16 cellular contexts compared by ENCODE assay signal in the genomic region with DNA sequence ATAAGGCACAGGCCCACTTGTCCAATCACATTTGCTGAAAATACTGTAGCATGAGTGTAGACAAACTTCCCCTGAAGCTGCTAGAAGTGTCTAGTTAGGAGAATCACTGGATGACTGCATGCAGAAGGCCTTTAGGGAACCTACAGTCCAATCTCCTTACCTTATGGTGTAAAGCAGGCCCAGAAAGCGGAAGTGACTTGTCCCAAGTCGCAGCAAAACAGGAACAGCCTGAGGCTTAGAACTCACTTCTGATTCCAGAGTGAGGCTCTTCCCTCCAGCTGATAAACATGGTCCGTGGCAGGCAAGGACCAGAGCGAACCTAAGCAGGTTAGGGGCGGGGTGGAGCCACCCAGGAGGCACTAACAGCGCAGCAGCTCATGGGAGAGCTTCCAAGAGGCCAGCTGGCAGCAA. TPM values are rescaled to one million over a fixed set of nuclear protein-coding genes. Genes with fewer than 3 reads are reported as not detected.
DNase-seq lines count a peak whose midpoint lies in the region; ATAC-seq and TF ChIP-seq lines count a peak whose summit lies in the region.
"Had no signal": no experiment of that assay in that cellular context is flagged by ENCODE, and none has a peak within 500 bp of the region (broad histone marks: within the 10 kb centered on the region; RNA-seq: fewer than 3 reads in every experiment).

No MANE protein-coding gene starts in this region.

- peaks cover 0 to 14% (median 8%) of the 10 kb centered on the region in 7 donors for H3K4me1 Mint-ChIP-seq in naive thymus-derived CD4-positive, alpha-beta T cell

- CTCF ChIA-PET in naive thymus-derived CD4-positive, alpha-beta T cell (lab: Charles Lee): interaction anchor here (0.8 kb wide), 2 partner anchors 31 to 32 kb away, joined by 3 read pairs; no protein-coding TSS in a partner anchor

- H3K27ac ChIP-seq in VCaP: peak overlapping the region; percentile 21; the same call in 1 of the 2 replicates
- no peak overlapping the region for H3K27ac ChIP-seq in naive thymus-derived CD4-positive, alpha-beta T cell (ENCODE audit: low read depth, low read length)
- H3K27ac ChIP-seq: cardiac muscle cell had no signal

- H3K36me3 Mint-ChIP-seq in naive thymus-derived CD4-positive, alpha-beta T cell: peaks cover 5 to 14% (median 8%) of the 10 kb centered on the region in 5 donors
- H3K36me3 Mint-ChIP-seq: natural killer cell had no signal

- H3K36me3 ChIP-seq in naive thymus-derived CD4-positive, alpha-beta T cell (ENCODE audit: control insufficient read depth in 2 of 3, insufficient read depth in 3 of 3, low read length in 3 of 3): peaks cover 0 to 20% (median 4%) of the 10 kb centered on the region in 3 experiments

- no peak overlapping the region for H3K4me3 ChIP-seq in naive thymus-derived CD4-positive, alpha-beta T cell (ENCODE audit: low read length)
- H3K4me3 ChIP-seq: cardiac muscle cell had no signal

- POLR2A ChIA-PET in naive thymus-derived CD4-positive, alpha-beta T cell (lab: Charles Lee): no interaction called here

- H3K9me3 Mint-ChIP-seq in naive thymus-derived CD4-positive, alpha-beta T cell: no peaks in the 10 kb centered on the region
- H3K9me3 Mint-ChIP-seq: natural killer cell, T-cell had no signal

- peak; percentile 72 for ATAC-seq in naive thymus-derived CD4-positive, alpha-beta T cell
- ATAC-seq in GM18517 (IDR thresholded peaks at IDR 0.05; ENCODE audit: unreplicated experiment): no peak
- no peak for ATAC-seq in GM19035 (IDR thresholded peaks at IDR 0.05; ENCODE audit: unreplicated experiment)
- no peak for ATAC-seq in HG02970 (IDR thresholded peaks at IDR 0.05; ENCODE audit: low FRiP score, unreplicated experiment)
- ATAC-seq in GM18868 (IDR thresholded peaks at IDR 0.05; ENCODE audit: unreplicated experiment): no peak
- ATAC-seq: HCT116, T-cell had no signal

- H3K9me3 ChIP-seq in naive thymus-derived CD4-positive, alpha-beta T cell (ENCODE audit: control insufficient read depth in 2 of 3, low read length in 3 of 3): no peaks in the 10 kb centered on the region

- intact Hi-C loops in naive thymus-derived CD4-positive, alpha-beta T cell (cut with micrococcal nuclease): loop anchor here (5.0 to 10.0 kb wide), 3 partner anchors 57 to 340 kb away; a partner anchor contains a TSS

- TF ChIP-seq CTCF in VCaP (conservative IDR thresholded peaks at IDR 0.05): no peak

- peaks cover 25 to 37% (median 30%) of the 10 kb centered on the region in 5 donors for H3K27me3 Mint-ChIP-seq in naive thymus-derived CD4-positive, alpha-beta T cell

- no peaks in the 10 kb centered on the region for H3K4me1 ChIP-seq in naive thymus-derived CD4-positive, alpha-beta T cell (ENCODE audit: control insufficient read depth in 2 of 2, insufficient read depth in 2 of 2, low read length in 2 of 2)

- no peak overlapping the region for H3K4me3 Mint-ChIP-seq in naive thymus-derived CD4-positive, alpha-beta T cell
- H3K4me3 Mint-ChIP-seq: natural killer cell, T-cell had no signal

- peak; percentile 87 for DNase-seq in ELF-1 (ENCODE audit: low read depth, low spot score)
- peak; percentile 22 for DNase-seq in NCI-H345 (lab: John Stamatoyannopoulos, UW)
- DNase-seq in naive thymus-derived CD4-positive, alpha-beta T cell: no peak
- DNase-seq: activated CD4-positive, alpha-beta T cell treated with anti-CD3 and anti-CD28 coated beads, Interleukin-2, amount 50 U/mL, for 48 hours; activated naive CD4-positive, alpha-beta T cell treated with Interleukin-2 at 50 U/mL for 16 hours; KG1; natural killer cell; NCI-H2227 treated with DMSO at 0.1 percent for 48 hours had no signal

- no peaks in the 10 kb centered on the region for H3K27me3 ChIP-seq in naive thymus-derived CD4-positive, alpha-beta T cell (ENCODE audit: control insufficient read depth in 2 of 2, insufficient read depth in 2 of 2, low read length in 2 of 2)

- no peak overlapping the region for H3K27ac Mint-ChIP-seq in naive thymus-derived CD4-positive, alpha-beta T cell
- H3K27ac Mint-ChIP-seq: natural killer cell, T-cell had no signal

RNA-seq across cellular contexts. Expression of a gene that starts 2.5 kb away (rescaled TPM):
- not detected for total RNA-seq in naive thymus-derived CD4-positive, alpha-beta T cell
- polyA plus RNA-seq in naive thymus-derived CD4-positive, alpha-beta T cell: not detected
- total RNA-seq: natural killer cell, T-cell had no signal
- polyA plus RNA-seq: cardiac muscle cell had no signal

RNA-seq across cellular contexts. Expression of a gene that starts 35.9 kb away (rescaled TPM):
- 1,000 to 10,000 TPM in 1 of 5 experiments, 100 to 1,000 TPM in 4; 237 to 1,627 (median 329) TPM for total RNA-seq in naive thymus-derived CD4-positive, alpha-beta T cell
- polyA plus RNA-seq in naive thymus-derived CD4-positive, alpha-beta T cell: 100 to 1,000 TPM; 422 to 485 TPM

Comparison
In these comparisons a context has a peak if more than half of its experiments do, and no peak if none do; other contexts are left out.
1. DNase-seq: peak in ELF-1 (single experiment) and NCI-H345 (single experiment); none in naive thymus-derived CD4-positive, alpha-beta T cell (0 of 9).